Comparison of ENCODE assay signal across 9 cellular contexts in the genomic region with DNA sequence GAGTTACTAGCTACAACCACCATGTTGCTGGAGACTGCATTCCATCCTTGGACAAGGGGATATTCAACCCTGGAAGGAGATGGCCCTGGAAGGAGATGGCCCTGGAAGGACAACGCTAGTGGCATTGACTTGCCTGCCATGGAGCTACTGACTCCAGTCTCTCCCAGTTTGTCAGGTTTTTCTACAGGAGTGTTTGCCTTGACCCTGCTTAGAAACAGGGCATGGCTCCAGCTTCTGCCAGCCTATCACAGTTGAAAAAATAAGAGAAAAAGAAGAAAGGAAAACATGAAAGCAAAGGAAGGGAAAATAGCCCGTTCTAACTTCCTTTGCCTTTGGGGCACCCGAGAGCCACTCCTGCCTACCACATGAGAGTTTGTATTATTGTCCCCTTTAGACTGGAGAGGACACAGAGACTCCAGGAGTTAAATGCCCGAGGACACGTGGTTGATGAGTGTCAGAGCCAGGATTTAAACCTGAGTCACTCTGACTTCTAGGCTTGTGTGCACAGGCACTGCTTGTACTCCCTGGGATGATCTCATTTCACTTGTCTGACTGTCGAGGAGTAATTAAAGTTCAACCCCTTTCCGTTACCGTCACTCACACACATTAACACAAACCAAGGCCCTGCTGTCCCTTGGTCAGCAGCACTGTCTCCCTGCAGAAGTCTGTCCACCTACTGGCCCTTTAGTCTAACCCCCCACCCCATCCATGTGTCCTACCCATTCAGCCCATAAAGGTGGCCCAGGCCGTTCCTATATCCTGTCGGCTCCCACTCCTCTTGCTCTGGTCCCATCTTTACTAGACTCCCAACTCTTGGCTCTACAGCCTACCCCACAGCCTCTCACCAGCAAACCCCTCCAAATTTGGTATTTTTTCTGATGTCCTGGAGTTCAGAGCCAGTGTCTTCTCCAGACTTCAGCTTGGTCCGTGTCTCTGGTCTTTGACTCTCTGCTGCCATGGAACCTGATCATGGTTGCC. TPM values are rescaled to one million over a fixed set of nuclear protein-coding genes. Genes with fewer than 3 reads are reported as not detected.
DNase-seq lines count a peak whose midpoint lies in the region; ATAC-seq and TF ChIP-seq lines count a peak whose summit lies in the region.
"Had no signal": no experiment of that assay in that cellular context is flagged by ENCODE, and none has a peak within 500 bp of the region (broad histone marks: within the 10 kb centered on the region; RNA-seq: fewer than 3 reads in every experiment).

No MANE protein-coding gene starts in this region.

- H3K4me1 ChIP-seq in esophagus (ENCODE audit: control insufficient read depth in 2 of 2, insufficient read depth in 2 of 2, low read length in 1 of 2) = peaks cover 0 to 12% of the 10 kb centered on the region in 2 donors
- peaks cover 23% of the 10 kb centered on the region for H3K4me1 ChIP-seq in osteoblast (ENCODE audit: insufficient read depth, low read length)

- H3K4me1 Mint-ChIP-seq in stimulated activated naive B cell treated with anti-CD40 and anti-IgM and Interleukin-4, amounts not matched to agents 10 μg/mL and 1 μg/mL and 100 μg/mL, for 72 hours = no peaks in the 10 kb centered on the region
- H3K4me1 Mint-ChIP-seq: GM23338 had no signal

- peak; percentile 51 for DNase-seq in COLO829 (ENCODE audit: low spot score)
- peak; percentile 88 for DNase-seq in osteoblast (ENCODE audit: insufficient read length, low spot score, missing footprints)
- no peak for DNase-seq in stimulated activated CD4-positive, alpha-beta T cell treated with anti-CD3 and anti-CD28 coated beads, Interleukin-2, amount 100 ng/mL, for 24 hours
- no peak for DNase-seq in D341Med (ENCODE audit: low spot score)
- no peak for DNase-seq in stimulated activated naive B cell treated with anti-CD40 and anti-IgM and Interleukin-4, amounts not matched to agents 10 μg/mL and 1 μg/mL and 100 μg/mL, for 72 hours

- H3K9me3 Mint-ChIP-seq in stimulated activated naive B cell treated with anti-CD40 and anti-IgM and Interleukin-4, amounts not matched to agents 10 μg/mL and 1 μg/mL and 100 μg/mL, for 72 hours = no peaks in the 10 kb centered on the region
- H3K9me3 Mint-ChIP-seq: GM23338 had no signal

- peak overlapping the region; percentile 8 for H3K4me2 ChIP-seq in osteoblast (ENCODE audit: insufficient read depth, low read length)
- H3K4me2 ChIP-seq: GM23338 had no signal

- 55 to 57% methylated on average over 11 of the region's 11 CpGs for WGBS in esophagus, 2 donors

- TF ChIP-seq CTCF in osteoblast (IDR thresholded peaks at IDR 0.05; ENCODE audit: extremely low read depth, low read depth, low read length) = no peak

- no peak overlapping the region for H3K4me3 Mint-ChIP-seq in stimulated activated naive B cell treated with anti-CD40 and anti-IgM and Interleukin-4, amounts not matched to agents 10 μg/mL and 1 μg/mL and 100 μg/mL, for 72 hours
- H3K4me3 Mint-ChIP-seq: GM23338 had no signal

- no peaks in the 10 kb centered on the region for H3K79me2 ChIP-seq in osteoblast (ENCODE audit: insufficient read depth, low read length)

- H3K27me3 ChIP-seq in esophagus (ENCODE audit: control insufficient read depth in 1 of 2, insufficient read depth in 2 of 2, low read length in 2 of 2) = no peaks in the 10 kb centered on the region
- H3K27me3 ChIP-seq in osteoblast (ENCODE audit: insufficient read depth, low read length) = no peaks in the 10 kb centered on the region

- H3K36me3 Mint-ChIP-seq in stimulated activated naive B cell treated with anti-CD40 and anti-IgM and Interleukin-4, amounts not matched to agents 10 μg/mL and 1 μg/mL and 100 μg/mL, for 72 hours = no peaks in the 10 kb centered on the region

- peaks cover 3 to 24% of the 10 kb centered on the region in 2 donors for H3K27me3 Mint-ChIP-seq in stimulated activated naive B cell treated with anti-CD40 and anti-IgM and Interleukin-4, amounts not matched to agents 10 μg/mL and 1 μg/mL and 100 μg/mL, for 72 hours

- no peak for ATAC-seq in GM21528 (IDR thresholded peaks at IDR 0.05; ENCODE audit: low FRiP score, unreplicated experiment)
- no peak for ATAC-seq in stimulated activated naive B cell treated with anti-CD40 and anti-IgM and Interleukin-4, amounts not matched to agents 10 μg/mL and 1 μg/mL and 100 μg/mL, for 72 hours (replicated peaks)
- ATAC-seq: GM23338 had no signal

- H3K4me3 ChIP-seq in esophagus (ENCODE audit: low read depth in 1 of 2, low read length in 2 of 2) = no peak overlapping the region
- no peak overlapping the region for H3K4me3 ChIP-seq in osteoblast (ENCODE audit: insufficient read depth, low read length)
- H3K4me3 ChIP-seq: GM23338 had no signal

- H3K27ac ChIP-seq in esophagus (ENCODE audit: low read depth in 2 of 2, low read length in 1 of 2) = peak overlapping the region; percentile 30 to 34
- H3K27ac ChIP-seq in osteoblast (ENCODE audit: low read depth, low read length) = peak overlapping the region; percentile 9

- no peaks in the 10 kb centered on the region for H3K36me3 ChIP-seq in esophagus (ENCODE audit: control insufficient read depth in 2 of 2, insufficient read depth in 2 of 2, low read length in 1 of 2)
- H3K36me3 ChIP-seq in osteoblast (ENCODE audit: insufficient read depth, low read length) = no peaks in the 10 kb centered on the region

- H2AFZ ChIP-seq in osteoblast (ENCODE audit: low read length) = no peak overlapping the region
- H2AFZ ChIP-seq: GM23338 had no signal

- H3K27ac Mint-ChIP-seq in stimulated activated naive B cell treated with anti-CD40 and anti-IgM and Interleukin-4, amounts not matched to agents 10 μg/mL and 1 μg/mL and 100 μg/mL, for 72 hours = no peak overlapping the region
- H3K27ac Mint-ChIP-seq: GM23338 had no signal

- no peaks in the 10 kb centered on the region for H4K20me1 ChIP-seq in osteoblast (ENCODE audit: insufficient read depth, low read length)

- H3K9me3 ChIP-seq in esophagus (ENCODE audit: control insufficient read depth in 2 of 2, insufficient read depth in 1 of 2, low read depth in 1 of 2, low read length in 1 of 2) (no peaks in the 10 kb centered on the region), osteoblast (ENCODE audit: low read depth, low read length) (no peaks in the 10 kb centered on the region)

TF ChIP-seq in PFSK-1, 5 proteins besides CTCF, POLR2A, EP300 and RAD21:
- no peak for TF ChIP-seq TAF1 (IDR thresholded peaks at IDR 0.05; ENCODE audit: borderline replicate concordance, insufficient read depth, low read length)
- TF ChIP-seq POLR2AphosphoS5 (IDR thresholded peaks at IDR 0.05; ENCODE audit: low read depth, low read length) = no peak
- TF ChIP-seq SIN3A (IDR thresholded peaks at IDR 0.05; ENCODE audit: borderline replicate concordance, insufficient read depth, low read length) = peak; percentile 98; the same call in 1 of the 2 replicates
- TF ChIP-seq, protein P1, sequence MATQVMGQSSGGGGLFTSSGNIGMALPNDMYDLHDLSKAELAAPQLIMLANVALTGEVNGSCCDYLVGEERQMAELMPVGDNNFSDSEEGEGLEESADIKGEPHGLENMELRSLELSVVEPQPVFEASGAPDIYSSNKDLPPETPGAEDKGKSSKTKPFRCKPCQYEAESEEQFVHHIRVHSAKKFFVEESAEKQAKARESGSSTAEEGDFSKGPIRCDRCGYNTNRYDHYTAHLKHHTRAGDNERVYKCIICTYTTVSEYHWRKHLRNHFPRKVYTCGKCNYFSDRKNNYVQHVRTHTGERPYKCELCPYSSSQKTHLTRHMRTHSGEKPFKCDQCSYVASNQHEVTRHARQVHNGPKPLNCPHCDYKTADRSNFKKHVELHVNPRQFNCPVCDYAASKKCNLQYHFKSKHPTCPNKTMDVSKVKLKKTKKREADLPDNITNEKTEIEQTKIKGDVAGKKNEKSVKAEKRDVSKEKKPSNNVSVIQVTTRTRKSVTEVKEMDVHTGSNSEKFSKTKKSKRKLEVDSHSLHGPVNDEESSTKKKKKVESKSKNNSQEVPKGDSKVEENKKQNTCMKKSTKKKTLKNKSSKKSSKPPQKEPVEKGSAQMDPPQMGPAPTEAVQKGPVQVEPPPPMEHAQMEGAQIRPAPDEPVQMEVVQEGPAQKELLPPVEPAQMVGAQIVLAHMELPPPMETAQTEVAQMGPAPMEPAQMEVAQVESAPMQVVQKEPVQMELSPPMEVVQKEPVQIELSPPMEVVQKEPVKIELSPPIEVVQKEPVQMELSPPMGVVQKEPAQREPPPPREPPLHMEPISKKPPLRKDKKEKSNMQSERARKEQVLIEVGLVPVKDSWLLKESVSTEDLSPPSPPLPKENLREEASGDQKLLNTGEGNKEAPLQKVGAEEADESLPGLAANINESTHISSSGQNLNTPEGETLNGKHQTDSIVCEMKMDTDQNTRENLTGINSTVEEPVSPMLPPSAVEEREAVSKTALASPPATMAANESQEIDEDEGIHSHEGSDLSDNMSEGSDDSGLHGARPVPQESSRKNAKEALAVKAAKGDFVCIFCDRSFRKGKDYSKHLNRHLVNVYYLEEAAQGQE (IDR thresholded peaks at IDR 0.05; ENCODE audit: insufficient read depth in 1 of 2, low read depth in 2 of 2, low read length in 2 of 2) = peak in 1 of 2 experiments; percentile 45; a peak in 1 of 4 replicates
- no peak for TF ChIP-seq FOXP2 (optimal IDR thresholded peaks at IDR 0.05; ENCODE audit: borderline replicate concordance, extremely low read depth, extremely low read length, insufficient read depth)

RNA-seq across cellular contexts. Expression of gene C2CD4A, which starts 46.1 kb away (rescaled TPM):
- polyA plus RNA-seq in PFSK-1 (2012; ENCODE audit: insufficient read length, low read depth) = not detected
- polyA plus RNA-seq in esophagus = under 1 TPM; 0.04 to 0.13 TPM
- total RNA-seq in osteoblast = under 0.01 TPM in 1 of 2 replicates, not detected in the other
- polyA plus RNA-seq: GM23338 had no signal

RNA-seq across cellular contexts. Expression of gene C2CD4B, which starts 52.2 kb away (rescaled TPM):
- not detected for polyA plus RNA-seq in PFSK-1 (2012; ENCODE audit: insufficient read length, low read depth)
- polyA plus RNA-seq in esophagus = under 1 TPM; 0.29 TPM
- total RNA-seq in osteoblast = not detected in 2 replicates
- polyA plus RNA-seq: GM23338 had no signal

RNA-seq across cellular contexts. Expression of gene VPS13C, which starts 52.7 kb away (rescaled TPM):
- polyA plus RNA-seq in PFSK-1 (2012; ENCODE audit: insufficient read length, low read depth) = 10.7 TPM
- polyA plus RNA-seq in esophagus = 1 to 10 TPM; 3.5 to 3.6 TPM
- 117 and 142 TPM in 2 replicates for total RNA-seq in osteoblast

Comparison
In these comparisons a context has a peak if more than half of its experiments do, and no peak if none do; other contexts are left out.
1. DNase-seq: peak in COLO829 (single experiment) and osteoblast (single experiment); none in stimulated activated CD4-positive, alpha-beta T cell treated with anti-CD3 and anti-CD28 coated beads, Interleukin-2, amount 100 ng/mL, for 24 hours (0 of 2), D341Med (single experiment) and stimulated activated naive B cell treated with anti-CD40 and anti-IgM and Interleukin-4, amounts not matched to agents 10 μg/mL and 1 μg/mL and 100 μg/mL, for 72 hours (single experiment).